1 cellular context compared by ENCODE assay signal in the genomic region with DNA sequence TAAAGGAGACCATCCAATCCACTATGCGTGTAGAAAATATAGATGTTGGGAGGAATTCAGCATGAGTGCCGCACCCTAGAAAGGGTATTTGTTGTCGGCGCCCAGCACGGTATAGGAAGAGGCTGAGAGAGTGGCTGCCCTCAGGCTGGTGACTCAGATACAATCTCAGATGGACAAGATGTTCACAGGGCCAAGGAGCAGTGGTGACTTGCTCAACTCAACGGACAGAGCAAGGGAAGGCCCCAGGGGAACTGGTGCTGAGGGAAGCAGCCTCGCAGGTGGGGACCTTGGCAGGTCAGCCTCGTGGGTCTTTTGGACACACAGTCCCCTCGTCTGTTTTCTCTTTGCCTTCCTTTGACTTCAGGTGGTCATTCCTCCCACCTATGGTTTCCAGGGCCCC.
TF ChIP-seq lines count a peak whose summit lies in the region.

No MANE protein-coding gene starts in this region.

TF ChIP-seq in H1, 55 proteins besides CTCF, POLR2A, EP300 and RAD21 (continued from another document):
- TF ChIP-seq MAFK (IDR thresholded peaks at IDR 0.05; ENCODE audit: low read depth, low read length) (no peak), SAP30 (IDR thresholded peaks at IDR 0.05; ENCODE audit: insufficient read depth, insufficient replicate concordance, low read length) (no peak), CBX5 (IDR thresholded peaks at IDR 0.05; ENCODE audit: low read depth, low read length) (no peak)
